In genomic region chr10:98307916-98308315, GRCh38 we compare ENCODE assay signal across 18 cellular contexts. TPM values are rescaled to one million over a fixed set of nuclear protein-coding genes. Genes with fewer than 3 reads are reported as not detected.
"Had no signal": no experiment of that assay in that cellular context is flagged by ENCODE, and none has a peak within 500 bp of the region (broad histone marks: within the 10 kb centered on the region; RNA-seq: fewer than 3 reads in every experiment).

No MANE protein-coding gene starts in this region.

- H3K4me1 Mint-ChIP-seq: activated naive CD4-positive, alpha-beta T cell treated with anti-CD3 and anti-CD28 coated beads, Interleukin-2, amount 50 U/mL, for 24 hours; T-helper 17 cell had no signal

- H3K27ac ChIP-seq: ascending aorta, lower lobe of right lung, neutrophil, parathyroid adenoma, sigmoid colon, spleen, thoracic aorta had no signal

- H3K4me1 ChIP-seq: parathyroid adenoma had no signal

- H3K27me3 ChIP-seq: ascending aorta, sigmoid colon had no signal

- H3K36me3 Mint-ChIP-seq: activated naive CD4-positive, alpha-beta T cell treated with anti-CD3 and anti-CD28 coated beads, Interleukin-2, amount 50 U/mL, for 24 hours; natural killer cell treated with Interleukin-12 subunit alpha and Interleukin-12 subunit beta and Interleukin-15 and Interleukin-18, amount 100 ng/mL, for 72 hours had no signal

- H3K9me3 Mint-ChIP-seq: activated naive CD4-positive, alpha-beta T cell treated with anti-CD3 and anti-CD28 coated beads, Interleukin-2, amount 50 U/mL, for 24 hours; natural killer cell treated with Interleukin-12 subunit alpha and Interleukin-12 subunit beta and Interleukin-15 and Interleukin-18, amount 100 ng/mL, for 72 hours had no signal

- H3K4me3 Mint-ChIP-seq: activated naive CD4-positive, alpha-beta T cell treated with anti-CD3 and anti-CD28 coated beads, Interleukin-2, amount 50 U/mL, for 24 hours; activated T-cell treated with anti-CD3 and anti-CD28 coated beads, Interleukin-2, amount 50 U/mL, for 72 hours; natural killer cell treated with Interleukin-12 subunit alpha and Interleukin-12 subunit beta and Interleukin-15 and Interleukin-18, amount 100 ng/mL, for 72 hours; stimulated activated naive B cell treated with anti-CD40 and anti-IgM and Interleukin-4, amounts not matched to agents 10 μg/mL and 1 μg/mL and 100 μg/mL, for 72 hours; T-helper 17 cell had no signal

- H3K4me3 ChIP-seq: ascending aorta, lower lobe of right lung, sigmoid colon, spleen, thoracic aorta had no signal

- DNase-seq: activated CD4-positive, alpha-beta T cell treated with anti-CD3 and anti-CD28 coated beads, Interleukin-2, amount 50 U/mL, for 4 hours; activated effector memory CD4-positive, alpha-beta T cell treated with anti-CD3 and anti-CD28 coated beads, Interleukin-2, amount 50 U/mL, for 16 hours; activated T-cell treated with anti-CD3 and anti-CD28 coated beads, Interleukin-2, amount 50 U/mL, for 72 hours; effector CD4-positive, alpha-beta T cell; lower lobe of right lung; sigmoid colon; spleen; stimulated activated CD4-positive, alpha-beta T cell treated with anti-CD3 and anti-CD28 coated beads, Interleukin-4, amount 100 ng/mL, for 4 hours; stimulated activated naive B cell treated with anti-CD40 and anti-IgM and Interleukin-4, amounts not matched to agents 10 μg/mL and 1 μg/mL and 100 μg/mL, for 72 hours; T-helper 17 cell had no signal

- FAIRE-seq: bronchial epithelial cell had no signal

- H3K79me2 ChIP-seq: parathyroid adenoma had no signal

- H3K9ac ChIP-seq: parathyroid adenoma had no signal

- H3K27ac Mint-ChIP-seq: activated naive CD4-positive, alpha-beta T cell treated with anti-CD3 and anti-CD28 coated beads, Interleukin-2, amount 50 U/mL, for 24 hours; activated T-cell treated with anti-CD3 and anti-CD28 coated beads, Interleukin-2, amount 50 U/mL, for 72 hours; natural killer cell treated with Interleukin-12 subunit alpha and Interleukin-12 subunit beta and Interleukin-15 and Interleukin-18, amount 100 ng/mL, for 72 hours; stimulated activated naive B cell treated with anti-CD40 and anti-IgM and Interleukin-4, amounts not matched to agents 10 μg/mL and 1 μg/mL and 100 μg/mL, for 72 hours; T-helper 17 cell had no signal

- H3K9me3 ChIP-seq: ascending aorta, lower lobe of right lung, neutrophil, sigmoid colon, spleen, thoracic aorta had no signal

- H3K36me3 ChIP-seq: ascending aorta, lower lobe of right lung, neutrophil, sigmoid colon, spleen, thoracic aorta had no signal

RNA-seq across cellular contexts. Expression of gene LOXL4, which starts 39.9 kb away (rescaled TPM):
- total RNA-seq: activated CD8-positive, alpha-beta memory T cell treated with anti-CD3 and anti-CD28 coated beads for 36 hours; activated T-cell treated with anti-CD3 and anti-CD28 coated beads, Interleukin-2, amount 50 U/mL, for 72 hours; natural killer cell treated with Interleukin-12 subunit alpha and Interleukin-12 subunit beta and Interleukin-15 and Interleukin-18, amount 100 ng/mL, for 72 hours; T-helper 17 cell had no signal
